Comparison of ENCODE assay signal across 8 cellular contexts in genomic region chr4:47914926-47915237, GRCh38. TPM values are rescaled to one million over a fixed set of nuclear protein-coding genes. Genes with fewer than 3 reads are reported as not detected.
DNase-seq lines count a peak whose midpoint lies in the region; ATAC-seq, FAIRE-seq and TF ChIP-seq lines count a peak whose summit lies in the region.

No MANE protein-coding gene starts in this region.

- TF ChIP-seq CTCF in IMR-90 (conservative IDR thresholded peaks at IDR 0.05; ENCODE audit: low read depth, low read length) (no peak), ovary (IDR thresholded peaks at IDR 0.05) (no peak)

- peak overlapping the region; percentile 98 for H2AFZ ChIP-seq in IMR-90 (replicated peaks; ENCODE audit: low read length, poor library complexity)

- peak overlapping the region; percentile 88 for H3K27ac Mint-ChIP-seq in stimulated activated naive CD8-positive, alpha-beta T cell treated with anti-CD3 and anti-CD28 coated beads, Interleukin-15, Interleukin-2, amounts not matched to agents 100 ng/mL and 50 ng/mL, for 24 hours

- H3K9me1 ChIP-seq in IMR-90 (ENCODE audit: insufficient read depth, low read length): no peaks in the 10 kb centered on the region

- H4K91ac ChIP-seq in IMR-90 (ENCODE audit: insufficient read depth, low read depth, low read length): peak overlapping the region; percentile 85

- H3K14ac ChIP-seq in IMR-90 (replicated peaks; ENCODE audit: low read depth, low read length): peak overlapping the region; percentile 58; the same call in 1 of the 2 replicates

- CTCF ChIA-PET in IMR-90 (lab: Yijun Ruan, JAX): interaction anchor here (0.6 kb wide), 1 partner anchor 604 kb away, joined by 4 read pairs; no protein-coding TSS in a partner anchor

- H2BK120ac ChIP-seq in IMR-90 (ENCODE audit: low read depth, low read length): no peak overlapping the region; the same call in 1 of the 2 replicates

- H3K36me3 ChIP-seq in IMR-90 (ENCODE audit: control insufficient read depth, insufficient read depth, low read length) (peaks cover 3% of the 10 kb centered on the region; the same call in 1 of the 2 replicates), ectodermal cell (ENCODE audit: control insufficient read depth, insufficient read depth, low read length) (no peaks in the 10 kb centered on the region), ovary (no peaks in the 10 kb centered on the region)

- H3K4me3 Mint-ChIP-seq in stimulated activated naive CD8-positive, alpha-beta T cell treated with anti-CD3 and anti-CD28 coated beads, Interleukin-15, Interleukin-2, amounts not matched to agents 100 ng/mL and 50 ng/mL, for 24 hours: peak overlapping the region; percentile 88

- H2BK20ac ChIP-seq in IMR-90 (ENCODE audit: low read depth, low read length): 0 out of 2 replicates have a peak overlapping the region, but pooled peaks have one; percentile 3

- peak overlapping the region; percentile 68 for H2AK9ac ChIP-seq in IMR-90 (replicated peaks; ENCODE audit: low read depth, low read length, poor library complexity)

- H3K9me3 ChIP-seq in IMR-90 (ENCODE audit: control insufficient read depth, insufficient read depth, low read length) (no peaks in the 10 kb centered on the region), ectodermal cell (ENCODE audit: control insufficient read depth, low read length) (no peaks in the 10 kb centered on the region), ovary (no peaks in the 10 kb centered on the region)

- H3K4me3 ChIP-seq in IMR-90 (ENCODE audit: insufficient read depth, low read depth, low read length) (peak overlapping the region; percentile 79), ectodermal cell (ENCODE audit: insufficient read depth, low read depth, low read length) (peak overlapping the region; percentile 89), ovary (peak overlapping the region; percentile 96)

- dilution Hi-C loops in IMR-90 (cut with HindIII; ENCODE audit: low sequenced_read_pairs, unreplicated experiment): no loop called here

- H2BK15ac ChIP-seq in IMR-90 (ENCODE audit: low read depth, low read length): peak overlapping the region; percentile 75; the same call in 1 of the 3 replicates

- H2AK5ac ChIP-seq in IMR-90 (ENCODE audit: low read depth, low read length): no peak overlapping the region; the same call in 1 of the 2 replicates

- no peak for ATAC-seq in stimulated activated naive CD8-positive, alpha-beta T cell treated with anti-CD3 and anti-CD28 coated beads, Interleukin-15, Interleukin-2, amounts not matched to agents 100 U/mL and 50 U/mL, for 24 hours
- no peak; the same call in 1 of the 2 replicates for ATAC-seq in IMR-90 (ENCODE audit: low read depth)

- peaks cover 44% of the 10 kb centered on the region for H3K4me1 Mint-ChIP-seq in stimulated activated naive CD8-positive, alpha-beta T cell treated with anti-CD3 and anti-CD28 coated beads, Interleukin-15, Interleukin-2, amounts not matched to agents 100 ng/mL and 50 ng/mL, for 24 hours (ENCODE audit: low read depth)

- WGBS in IMR-90 (ENCODE audit: extremely low coverage in 2 of 2, insufficient read length in 1 of 2), 2 experiments: no CpG with 5 or more reads among the region's 6 CpGs
- WGBS in ectodermal cell, 2 experiments: 2 to 3% methylated on average over 6 of the region's 6 CpGs
- 2 to 5% (median 3%) methylated on average over 6 of the region's 6 CpGs for WGBS in ovary, 3 donors

- in situ Hi-C loops in IMR-90 (cut with MboI; ENCODE audit: low sequenced_read_pairs): no loop called here

- H3K56ac ChIP-seq in IMR-90 (ENCODE audit: extremely low read depth, insufficient read depth, low read length): peak overlapping the region; percentile 72

- no peaks in the 10 kb centered on the region for H3K9me3 Mint-ChIP-seq in stimulated activated naive CD8-positive, alpha-beta T cell treated with anti-CD3 and anti-CD28 coated beads, Interleukin-15, Interleukin-2, amounts not matched to agents 100 ng/mL and 50 ng/mL, for 24 hours

- POLR2A ChIA-PET in IMR-90 (lab: Charles Lee; ENCODE audit: unreplicated experiment): interaction anchor here (0.6 to 1.0 kb wide), 2 partner anchors 10 to 16 kb away, joined by 3 read pairs; no protein-coding TSS in a partner anchor

- H3K18ac ChIP-seq in IMR-90 (ENCODE audit: low read depth, low read length): no peak overlapping the region; the same call in 1 of the 2 replicates

- BruUV-seq in IMR-90 (replicated peaks; lab: Mats Ljungman, UMichigan): no TSS peak

- TF ChIP-seq POLR2A in IMR-90 (IDR thresholded peaks at IDR 0.05; ENCODE audit: low read depth, low read length): no peak
- TF ChIP-seq POLR2A in ovary (IDR thresholded peaks at IDR 0.05): no peak

- no peak for TF ChIP-seq RAD21 in IMR-90 (IDR thresholded peaks at IDR 0.05; ENCODE audit: low read length)

- H3K4me1 ChIP-seq in IMR-90 (ENCODE audit: control insufficient read depth, insufficient read depth, low read length) (no peaks in the 10 kb centered on the region), ectodermal cell (ENCODE audit: control insufficient read depth, insufficient read depth, low read length) (peaks cover 4% of the 10 kb centered on the region), ovary (ENCODE audit: insufficient read depth) (peaks cover 6% of the 10 kb centered on the region)

- peak overlapping the region; percentile 91 for H4K5ac ChIP-seq in IMR-90 (ENCODE audit: low read depth, low read length)

- peak overlapping the region; percentile 62 for H3K9ac ChIP-seq in IMR-90 (ENCODE audit: low read depth, low read length)

- peaks cover 13 to 21% of the 10 kb centered on the region in 2 experiments for H3K79me1 ChIP-seq in IMR-90 (ENCODE audit: low read depth in 1 of 2, low read length in 2 of 2)

- no peak for FAIRE-seq in RCC 7860 (lab: Jason Lieb, UNC)

- H3K4ac ChIP-seq in IMR-90 (ENCODE audit: low read depth, low read length): peak overlapping the region; percentile 78

- peak overlapping the region; percentile 89 to 100 for H4K8ac ChIP-seq in IMR-90 (ENCODE audit: low read depth in 2 of 2, low read length in 2 of 2)

- H3K36me3 Mint-ChIP-seq in stimulated activated naive CD8-positive, alpha-beta T cell treated with anti-CD3 and anti-CD28 coated beads, Interleukin-15, Interleukin-2, amounts not matched to agents 100 ng/mL and 50 ng/mL, for 24 hours (ENCODE audit: low read depth): peaks cover 27% of the 10 kb centered on the region

- no peaks in the 10 kb centered on the region for H3K27me3 Mint-ChIP-seq in stimulated activated naive CD8-positive, alpha-beta T cell treated with anti-CD3 and anti-CD28 coated beads, Interleukin-15, Interleukin-2, amounts not matched to agents 100 ng/mL and 50 ng/mL, for 24 hours

- TF ChIP-seq EP300 in ovary (IDR thresholded peaks at IDR 0.05): no peak

- H3K27ac ChIP-seq in IMR-90 (ENCODE audit: insufficient read depth, low read length) (peak overlapping the region; percentile 13; the same call in 1 of the 2 replicates), ectodermal cell (ENCODE audit: insufficient read depth, low read depth, low read length, poor library complexity, severe bottlenecking) (no peak overlapping the region), ovary (peak overlapping the region in 1 of 2 donors; percentile 28)

- peak overlapping the region; percentile 68; the same call in 1 of the 2 replicates for H3K23ac ChIP-seq in IMR-90 (ENCODE audit: low read depth, low read length)

- DNase-seq in stimulated activated naive CD8-positive, alpha-beta T cell treated with anti-CD3 and anti-CD28 coated beads, Interleukin-15, Interleukin-2, amounts not matched to agents 100 U/mL and 50 U/mL, for 24 hours: no peak
- no peak for DNase-seq in IMR-90
- DNase-seq in ovary: no peak
- DNase-seq in RCC 7860 (ENCODE audit: low spot score): no peak
- DNase-seq in activated effector memory CD4-positive, alpha-beta T cell treated with Interleukin-2 at 50 U/mL for 16 hours: no peak
- DNase-seq in UCSD-AML1 (lab: John Stamatoyannopoulos, UW; ENCODE audit: unreplicated experiment): no peak

- H3K4me2 ChIP-seq in IMR-90 (ENCODE audit: low read depth, low read length): peak overlapping the region; percentile 93

- no peaks in the 10 kb centered on the region for H4K20me1 ChIP-seq in IMR-90 (ENCODE audit: insufficient read depth, low read length)

- intact Hi-C loops in IMR-90 (cut with micrococcal nuclease): loop anchor here (5.0 kb wide), 2 partner anchors 58 to 78 kb away; partner anchors contain the start of gene CORIN
- intact Hi-C loops in ovary (cut with DNase I): no loop called here

- H3K27me3 ChIP-seq in IMR-90 (ENCODE audit: control insufficient read depth, insufficient read depth, low read length): no peaks in the 10 kb centered on the region
- H3K27me3 ChIP-seq in ectodermal cell (ENCODE audit: control insufficient read depth, insufficient read depth, low read length, poor library complexity, severe bottlenecking): peaks cover 4% of the 10 kb centered on the region
- no peaks in the 10 kb centered on the region for H3K27me3 ChIP-seq in ovary

- H2BK5ac ChIP-seq in IMR-90 (ENCODE audit: low read depth, low read length, poor library complexity, severe bottlenecking): peak overlapping the region; percentile 45

TF ChIP-seq in IMR-90, 13 proteins besides CTCF, POLR2A, EP300 and RAD21 (continues in another document):
- TF ChIP-seq ELK1 (IDR thresholded peaks at IDR 0.05; ENCODE audit: borderline replicate concordance, low read depth, low read length) (no peak), MAFK (IDR thresholded peaks at IDR 0.05; ENCODE audit: low read depth, low read length) (no peak), MAZ (IDR thresholded peaks at IDR 0.05; ENCODE audit: borderline replicate concordance, low read depth, low read length) (no peak), MXI1 (IDR thresholded peaks at IDR 0.05; ENCODE audit: borderline replicate concordance, low read depth, low read length) (no peak), RCOR1 (IDR thresholded peaks at IDR 0.05; ENCODE audit: insufficient replicate concordance, low read length) (no peak), CHD1 (IDR thresholded peaks at IDR 0.05; ENCODE audit: low read depth, low read length) (no peak), RFX5 (IDR thresholded peaks at IDR 0.05; ENCODE audit: low read depth, low read length) (no peak)

RNA-seq across cellular contexts. Expression of gene NFXL1, which starts 0.5 kb away (rescaled TPM):
- total RNA-seq in IMR-90 (2012; rRNA removed) (21.9 and 23.1 TPM in 2 replicates), ovary (10 to 100 TPM; 10.6 to 15.7 (median 14.5) TPM)
- polyA plus RNA-seq in IMR-90 (2012; rRNA removed) (11.7 and 13.9 TPM in 2 replicates), ovary (1 to 10 TPM; 5.8 to 7.0 TPM)
- 3.6 and 5.1 TPM in 2 replicates for polyA plus RNA-seq in IMR-90 (2012; cell fraction: cytosol; rRNA removed)
- 10.4 and 59.6 TPM in 2 replicates for polyA plus RNA-seq in IMR-90 (2012; cell fraction: nucleus; rRNA removed; ENCODE audit: low replicate concordance)
- polyA plus RNA-seq in ectodermal cell (2013, experiment 1 of 4): 28.5 TPM
- polyA plus RNA-seq in ectodermal cell (2013, experiment 2 of 4): 26.1 TPM
- polyA plus RNA-seq in ectodermal cell (2013, experiment 3 of 4): 18.2 TPM
- 23.4 TPM for polyA plus RNA-seq in ectodermal cell (2013, experiment 4 of 4)
